19 cellular contexts compared by ENCODE assay signal in genomic region chr11:12183827-12184620, GRCh38.
DNase-seq lines count a peak whose midpoint lies in the region; ATAC-seq and TF ChIP-seq lines count a peak whose summit lies in the region.
"Had no signal": no experiment of that assay in that cellular context is flagged by ENCODE, and none has a peak within 500 bp of the region (broad histone marks: within the 10 kb centered on the region; RNA-seq: fewer than 3 reads in every experiment).

No MANE protein-coding gene starts in this region.

- no peak for DNase-seq in cardiac muscle cell (ENCODE audit: low read depth in 1 of 2, low spot score in 1 of 2)
- DNase-seq in left cardiac atrium = no peak
- peak in 1 of 2 donors; percentile 44 for DNase-seq in ascending aorta (ENCODE audit: low spot score in 2 of 2)
- DNase-seq in lower lobe of right lung = no peak
- no peak for DNase-seq in thyroid gland
- no peak for DNase-seq in stimulated activated CD4-positive, alpha-beta T cell treated with anti-CD3 and anti-CD28 coated beads, Interleukin-4, amount 100 ng/mL, for 24 hours
- no peak for DNase-seq in germinal center (ENCODE audit: low spot score)
- DNase-seq in NCI-H526 (lab: John Stamatoyannopoulos, UW) = no peak
- DNase-seq: activated CD4-positive, alpha-beta T cell treated with anti-CD3 and anti-CD28 coated beads, Interleukin-2, amount 10 ng/mL, durations not matched to agents 24 days and 14 days; activated CD8-positive, alpha-beta memory T cell treated with anti-CD3 and anti-CD28 coated beads, Interleukin-2, amount 50 U/mL, for 48 hours; activated gamma-delta T cell treated with Interleukin-2 at 50 U/mL for 16 hours; gastrocnemius medialis; left lung; NCI-H1436 treated with DMSO at 0.1 percent for 48 hours; NCI-H2171 treated with DMSO at 0.1 percent for 48 hours; pancreas; Peyer's patch; spleen had no signal

- TF ChIP-seq CTCF in cardiac muscle cell (IDR thresholded peaks at IDR 0.05; ENCODE audit: low read depth, low read length) = no peak
- no peak for TF ChIP-seq CTCF in ascending aorta (IDR thresholded peaks at IDR 0.05)
- TF ChIP-seq CTCF in lower lobe of right lung (IDR thresholded peaks at IDR 0.05) = no peak
- TF ChIP-seq CTCF in thyroid gland (IDR thresholded peaks at IDR 0.05) = no peak

- H3K4me3 ChIP-seq in cardiac muscle cell (no peak overlapping the region), ascending aorta (no peak overlapping the region), lower lobe of right lung (no peak overlapping the region), thyroid gland (replicated peaks in 1 of 3) (no peak overlapping the region)
- H3K4me3 ChIP-seq: gastrocnemius medialis, left lung, MG63, pancreas, Peyer's patch, spleen had no signal

- H3K9me3 ChIP-seq in cardiac muscle cell (ENCODE audit: low read depth) (no peaks in the 10 kb centered on the region), ascending aorta (no peaks in the 10 kb centered on the region), lower lobe of right lung (no peaks in the 10 kb centered on the region), thyroid gland (no peaks in the 10 kb centered on the region)
- H3K9me3 ChIP-seq: gastrocnemius medialis, left lung, MG63, pancreas, Peyer's patch, spleen had no signal

- H3K36me3 ChIP-seq in cardiac muscle cell (peaks cover 7% of the 10 kb centered on the region), ascending aorta (peaks cover 4 to 23% of the 10 kb centered on the region in 2 donors), lower lobe of right lung (no peaks in the 10 kb centered on the region), thyroid gland (no peaks in the 10 kb centered on the region)
- H3K36me3 ChIP-seq: gastrocnemius medialis, left lung, pancreas, spleen had no signal

- TF ChIP-seq POLR2A in thyroid gland (IDR thresholded peaks at IDR 0.05) = no peak

- intact Hi-C loops in left cardiac atrium (cut with DNase I) = no loop called here
- intact Hi-C loops in ascending aorta (cut with DNase I) = no loop called here
- intact Hi-C loops in lower lobe of right lung (cut with DNase I) = no loop called here
- intact Hi-C loops in thyroid gland (cut with DNase I) = no loop called here

- H3K27me3 ChIP-seq in cardiac muscle cell (no peaks in the 10 kb centered on the region), ascending aorta (no peaks in the 10 kb centered on the region), lower lobe of right lung (ENCODE audit: low read depth) (no peaks in the 10 kb centered on the region), thyroid gland (no peaks in the 10 kb centered on the region)
- H3K27me3 ChIP-seq: gastrocnemius medialis, left lung, MG63, pancreas, Peyer's patch, spleen had no signal

- WGBS in thyroid gland, 2 donors = 94 to 97% methylated on average over 12 of the region's 12 CpGs

- peaks cover 76% of the 10 kb centered on the region for H3K4me1 ChIP-seq in cardiac muscle cell (ENCODE audit: low read depth)
- peaks cover 40 to 77% of the 10 kb centered on the region in 2 donors for H3K4me1 ChIP-seq in ascending aorta
- peaks cover 52% of the 10 kb centered on the region for H3K4me1 ChIP-seq in lower lobe of right lung
- H3K4me1 ChIP-seq in thyroid gland = peaks cover 62 to 63% of the 10 kb centered on the region in 2 donors

- no peak for ATAC-seq in left cardiac atrium
- ATAC-seq in lower lobe of right lung = no peak
- ATAC-seq: left lung, pancreas had no signal

- peak overlapping the region; percentile 96 for H3K27ac ChIP-seq in cardiac muscle cell
- peak overlapping the region; percentile 85 to 98 for H3K27ac ChIP-seq in ascending aorta
- H3K27ac ChIP-seq in lower lobe of right lung = peak overlapping the region; percentile 58
- H3K27ac ChIP-seq in thyroid gland = peak overlapping the region; percentile 86 to 89 (median 88)
- H3K27ac ChIP-seq: pancreas, spleen had no signal
